ENCODE assay signal across 9 cellular contexts in the genomic region with DNA sequence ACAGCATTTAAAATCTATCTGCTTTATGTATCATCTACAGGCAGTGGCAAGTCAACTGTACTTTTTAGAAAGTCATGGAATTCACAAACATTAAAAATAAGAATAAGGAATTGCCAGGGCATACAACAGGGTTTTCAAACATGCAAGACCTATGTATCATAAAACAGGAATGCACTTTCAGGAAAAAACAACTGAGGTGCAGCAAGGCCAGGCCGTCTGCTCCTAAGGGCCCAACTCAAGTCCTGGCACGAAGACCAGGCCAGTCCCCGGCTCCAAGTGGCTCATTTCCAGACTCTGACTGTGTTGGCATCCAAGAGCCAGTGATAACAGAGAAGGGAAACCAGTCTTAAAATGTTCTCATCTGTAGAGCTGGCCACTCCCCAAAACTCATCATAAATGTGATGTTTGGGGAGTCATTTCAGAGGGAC. TPM values are rescaled to one million over a fixed set of nuclear protein-coding genes. Genes with fewer than 3 reads are reported as not detected.
DNase-seq lines count a peak whose midpoint lies in the region; ATAC-seq and TF ChIP-seq lines count a peak whose summit lies in the region.
"Had no signal": no experiment of that assay in that cellular context is flagged by ENCODE, and none has a peak within 500 bp of the region (broad histone marks: within the 10 kb centered on the region; RNA-seq: fewer than 3 reads in every experiment).

No MANE protein-coding gene starts in this region.

- ATAC-seq in lung (ENCODE audit: insufficient read depth, low FRiP score) (peak; percentile 54), upper lobe of left lung (ENCODE audit: low FRiP score in 2 of 2) (peak; percentile 72 to 84), HG02571 (IDR thresholded peaks at IDR 0.05; ENCODE audit: unreplicated experiment) (no peak), HG02623 (IDR thresholded peaks at IDR 0.05; ENCODE audit: unreplicated experiment) (no peak)
- ATAC-seq in activated CD8-positive, alpha-beta memory T cell treated with anti-CD3 and anti-CD28 coated beads, Interleukin-2, amount 10 ng/mL, durations not matched to agents 7 days and 5 days: no peak

- no peak overlapping the region for H3K4me3 Mint-ChIP-seq in activated CD8-positive, alpha-beta memory T cell treated with anti-CD3 and anti-CD28 coated beads, Interleukin-2, amount 10 ng/mL, durations not matched to agents 7 days and 5 days
- H3K4me3 Mint-ChIP-seq: activated T-cell treated with anti-CD3 and anti-CD28 coated beads, Interleukin-2, amount 50 U/mL, for 24 hours had no signal

- H3K36me3 ChIP-seq in lung (ENCODE audit: control insufficient read depth in 2 of 2, insufficient read depth in 2 of 2, low read length in 2 of 2): no peaks in the 10 kb centered on the region
- H3K36me3 ChIP-seq in upper lobe of left lung: no peaks in the 10 kb centered on the region

- H3K36me3 Mint-ChIP-seq in activated CD8-positive, alpha-beta memory T cell treated with anti-CD3 and anti-CD28 coated beads, Interleukin-2, amount 10 ng/mL, durations not matched to agents 7 days and 5 days: peaks cover 1% of the 10 kb centered on the region

- peaks cover 11% of the 10 kb centered on the region for H3K4me1 Mint-ChIP-seq in activated CD8-positive, alpha-beta memory T cell treated with anti-CD3 and anti-CD28 coated beads, Interleukin-2, amount 10 ng/mL, durations not matched to agents 7 days and 5 days

- H3K9me3 Mint-ChIP-seq in activated CD8-positive, alpha-beta memory T cell treated with anti-CD3 and anti-CD28 coated beads, Interleukin-2, amount 10 ng/mL, durations not matched to agents 7 days and 5 days (ENCODE audit: low read depth): no peaks in the 10 kb centered on the region

- CTCF ChIA-PET in activated CD8-positive, alpha-beta memory T cell treated with anti-CD3 and anti-CD28 coated beads, Interleukin-2, amount 10 ng/mL, durations not matched to agents 7 days and 5 days (lab: Charles Lee): interaction anchor here (1.4 kb wide), 1 partner anchor 54 kb away, joined by 3 read pairs; no protein-coding TSS in a partner anchor

- peak overlapping the region; percentile 60 to 72 for H3K27ac ChIP-seq in lung (ENCODE audit: low read depth in 1 of 2, low read length in 1 of 2)
- H3K27ac ChIP-seq in upper lobe of left lung: peak overlapping the region; percentile 37 to 76 (median 68)

- peaks cover 5% of the 10 kb centered on the region for H3K27me3 Mint-ChIP-seq in activated CD8-positive, alpha-beta memory T cell treated with anti-CD3 and anti-CD28 coated beads, Interleukin-2, amount 10 ng/mL, durations not matched to agents 7 days and 5 days

- peak in 1 of 4 donors; percentile 2 for TF ChIP-seq EP300 in upper lobe of left lung (IDR thresholded peaks at IDR 0.05)

- TF ChIP-seq POLR2A in upper lobe of left lung (IDR thresholded peaks at IDR 0.05): no peak

- H3K4me1 ChIP-seq in lung (ENCODE audit: control insufficient read depth in 2 of 2, insufficient read depth in 2 of 2, low read length in 2 of 2): peaks cover 15 to 20% of the 10 kb centered on the region in 2 donors
- peaks cover 19 to 55% (median 42%) of the 10 kb centered on the region in 4 donors for H3K4me1 ChIP-seq in upper lobe of left lung

- H3K4me3 ChIP-seq in LNCaP clone FGC (ENCODE audit: low read depth, low read length) (no peak overlapping the region), lung (no peak overlapping the region), upper lobe of left lung (no peak overlapping the region)

- TF ChIP-seq CTCF in LNCaP clone FGC (IDR thresholded peaks at IDR 0.05; ENCODE audit: control insufficient read depth, extremely low read depth, insufficient read depth): no peak
- TF ChIP-seq CTCF in lung (IDR thresholded peaks at IDR 0.05; ENCODE audit: control extremely low read depth, extremely low read depth): no peak
- no peak for TF ChIP-seq CTCF in upper lobe of left lung (IDR thresholded peaks at IDR 0.05)

- H3K27ac Mint-ChIP-seq in activated CD8-positive, alpha-beta memory T cell treated with anti-CD3 and anti-CD28 coated beads, Interleukin-2, amount 10 ng/mL, durations not matched to agents 7 days and 5 days: no peak overlapping the region
- H3K27ac Mint-ChIP-seq: activated T-cell treated with anti-CD3 and anti-CD28 coated beads, Interleukin-2, amount 50 U/mL, for 24 hours had no signal

- H3K27me3 ChIP-seq in lung (ENCODE audit: control insufficient read depth, insufficient read depth): no peaks in the 10 kb centered on the region
- H3K27me3 ChIP-seq in upper lobe of left lung: no peaks in the 10 kb centered on the region

- 46 to 80% methylated on average over 3 of the region's 3 CpGs for WGBS in lung, 2 donors
- WGBS in upper lobe of left lung, 2 donors: 32 to 48% methylated on average over 3 of the region's 3 CpGs

- H3K9me3 ChIP-seq in lung (ENCODE audit: control insufficient read depth in 2 of 2, insufficient read depth in 1 of 2, low read length in 1 of 2) (no peaks in the 10 kb centered on the region), upper lobe of left lung (no peaks in the 10 kb centered on the region)

- DNase-seq in LNCaP clone FGC (ENCODE audit: low read depth): peak; percentile 75
- peak; percentile 94 for DNase-seq in dedifferentiated amniotic fluid mesenchymal stem cell (ENCODE audit: extremely low spot score)
- peak; percentile 87 for DNase-seq in lung (ENCODE audit: low spot score)
- peak in 1 of 2 donors; percentile 78 for DNase-seq in upper lobe of left lung
- no peak for DNase-seq in activated CD8-positive, alpha-beta memory T cell treated with anti-CD3 and anti-CD28 coated beads, Interleukin-2, amount 10 ng/mL, durations not matched to agents 7 days and 5 days
- no peak for DNase-seq in NOMO-1 (lab: John Stamatoyannopoulos, UW; ENCODE audit: unreplicated experiment in 2 of 2)
- DNase-seq: activated T-cell treated with anti-CD3 and anti-CD28 coated beads, Interleukin-2, amount 50 U/mL, for 24 hours had no signal

RNA-seq across cellular contexts. Expression of gene RFX2, which starts 7.1 kb away (rescaled TPM):
- total RNA-seq in lung (10 to 100 TPM; 22.6 to 54.2 TPM), upper lobe of left lung (100 to 1,000 TPM in 1 of 6 donors, 10 to 100 TPM in 5; 14.3 to 111 (median 28.6) TPM)
- 10 to 100 TPM; 13.1 to 17.3 TPM for polyA plus RNA-seq in lung
- 10 to 100 TPM in 1 of 2 experiments, 1 to 10 TPM in 1; 9.8 to 11.7 TPM for total RNA-seq in activated CD8-positive, alpha-beta memory T cell treated with anti-CD3 and anti-CD28 coated beads, Interleukin-2, amount 10 ng/mL, durations not matched to agents 7 days and 5 days

RNA-seq across cellular contexts. Expression of gene ACSBG2, which starts 32.2 kb away (rescaled TPM):
- total RNA-seq in lung (under 1 TPM in 1 of 2 donors, not detected in 1; 0.12 TPM), upper lobe of left lung (not detected)
- under 1 TPM in 1 of 2 donors, not detected in 1; 0.12 TPM for polyA plus RNA-seq in lung
- not detected for total RNA-seq in activated CD8-positive, alpha-beta memory T cell treated with anti-CD3 and anti-CD28 coated beads, Interleukin-2, amount 10 ng/mL, durations not matched to agents 7 days and 5 days

Comparison
In these comparisons a context has a peak if more than half of its experiments do, and no peak if none do; other contexts are left out.
1. DNase-seq: peak in LNCaP clone FGC (single experiment), dedifferentiated amniotic fluid mesenchymal stem cell (single experiment) and lung (single experiment); none in activated CD8-positive, alpha-beta memory T cell treated with anti-CD3 and anti-CD28 coated beads, Interleukin-2, amount 10 ng/mL, durations not matched to agents 7 days and 5 days (single experiment) and NOMO-1 (0 of 2).
2. ATAC-seq: peak in lung (single experiment) and upper lobe of left lung (2 of 2); none in activated CD8-positive, alpha-beta memory T cell treated with anti-CD3 and anti-CD28 coated beads, Interleukin-2, amount 10 ng/mL, durations not matched to agents 7 days and 5 days (single experiment), HG02571 (single experiment) and HG02623 (single experiment).